Comparison of ENCODE assay signal across 1 cellular context in genomic region chr7:69365588-69366241, GRCh38.
TF ChIP-seq lines count a peak whose summit lies in the region.

No MANE protein-coding gene starts in this region.

TF ChIP-seq in HEK293, 187 proteins besides CTCF, POLR2A, EP300 and RAD21 (continued from another document and continues in another):
- TF ChIP-seq ZNF398 (tag by site-specific recombination; IDR thresholded peaks at IDR 0.05) = no peak
- TF ChIP-seq ZBTB6 (tag by site-specific recombination; IDR thresholded peaks at IDR 0.05) = no peak
- no peak for TF ChIP-seq RBAK (tag by site-specific recombination; IDR thresholded peaks at IDR 0.05)
- peak; percentile 43; the same call in 1 of the 2 replicates for TF ChIP-seq ZNF664 (tag by site-specific recombination; IDR thresholded peaks at IDR 0.05)
- TF ChIP-seq ZNF692 (tag by site-specific recombination; IDR thresholded peaks at IDR 0.05) = no peak
- no peak for TF ChIP-seq ZNF777 (tag by site-specific recombination; IDR thresholded peaks at IDR 0.05; ENCODE audit: borderline replicate concordance)
- TF ChIP-seq ZNF426 (tag by site-specific recombination; IDR thresholded peaks at IDR 0.05) = no peak
- 0 out of 2 replicates have a peak, but pooled peaks have one; percentile 47 for TF ChIP-seq KLF7 (tag by site-specific recombination; IDR thresholded peaks at IDR 0.05; ENCODE audit: borderline replicate concordance)
- TF ChIP-seq ZNF174 (tag by site-specific recombination; IDR thresholded peaks at IDR 0.05) = no peak
- 0 out of 2 replicates have a peak, but pooled peaks have one; percentile 22 for TF ChIP-seq ZNF324 (tag by site-specific recombination; IDR thresholded peaks at IDR 0.05)
- peak; percentile 80 for TF ChIP-seq ZEB2 (tag by site-specific recombination; IDR thresholded peaks at IDR 0.05)
- no peak for TF ChIP-seq ZNF529 (tag by site-specific recombination; IDR thresholded peaks at IDR 0.05; ENCODE audit: insufficient replicate concordance)
- no peak for TF ChIP-seq BCL11B (tag by site-specific recombination; IDR thresholded peaks at IDR 0.05; ENCODE audit: low read depth)
- no peak for TF ChIP-seq ZNF311 (tag by site-specific recombination; IDR thresholded peaks at IDR 0.05; ENCODE audit: borderline replicate concordance)
- TF ChIP-seq ZFP69B (tag by site-specific recombination; IDR thresholded peaks at IDR 0.05) = no peak
- TF ChIP-seq GLI2 (tag by site-specific recombination; IDR thresholded peaks at IDR 0.05; ENCODE audit: borderline replicate concordance, low read depth) = no peak
- no peak for TF ChIP-seq ZNF830 (tag by site-specific recombination; IDR thresholded peaks at IDR 0.05; ENCODE audit: low read depth)
- TF ChIP-seq ZNF558 (tag by site-specific recombination; IDR thresholded peaks at IDR 0.05) = 0 out of 2 replicates have a peak, but pooled peaks have one; percentile 54
- no peak for TF ChIP-seq BCL6B (tag by site-specific recombination; IDR thresholded peaks at IDR 0.05)
- no peak for TF ChIP-seq ZNF280C (tag by site-specific recombination; IDR thresholded peaks at IDR 0.05)
- TF ChIP-seq OSR2 (tag by site-specific recombination; IDR thresholded peaks at IDR 0.05) = peak; percentile 83
- no peak for TF ChIP-seq ZNF18 (tag by site-specific recombination; IDR thresholded peaks at IDR 0.05)
- TF ChIP-seq AEBP2 (tag by site-specific recombination; IDR thresholded peaks at IDR 0.05; ENCODE audit: borderline replicate concordance) = no peak
- no peak for TF ChIP-seq ZNF114 (tag by site-specific recombination; IDR thresholded peaks at IDR 0.05)
- TF ChIP-seq ZSCAN5A (tag by site-specific recombination; IDR thresholded peaks at IDR 0.05) = no peak
- TF ChIP-seq ZSCAN23 (tag by site-specific recombination; IDR thresholded peaks at IDR 0.05) = no peak
- no peak for TF ChIP-seq ZNF785 (tag by site-specific recombination; IDR thresholded peaks at IDR 0.05)
- TF ChIP-seq ZNF843 (tag by site-specific recombination; IDR thresholded peaks at IDR 0.05) = peak; percentile 72; the same call in 1 of the 2 replicates
- no peak for TF ChIP-seq ZNF624 (tag by site-specific recombination; IDR thresholded peaks at IDR 0.05)
- peak; percentile 77 for TF ChIP-seq ZBTB21 (tag by site-specific recombination; IDR thresholded peaks at IDR 0.05)
- peak; percentile 29; the same call in 1 of the 2 replicates for TF ChIP-seq PRDM6 (tag by site-specific recombination; IDR thresholded peaks at IDR 0.05)
- no peak for TF ChIP-seq ZNF202 (tag by site-specific recombination; IDR thresholded peaks at IDR 0.05; ENCODE audit: borderline replicate concordance)
- TF ChIP-seq FEZF1 (tag by site-specific recombination; IDR thresholded peaks at IDR 0.05) = no peak
- TF ChIP-seq ZNF549 (tag by site-specific recombination; IDR thresholded peaks at IDR 0.05) = no peak
- no peak for TF ChIP-seq ZNF423 (tag by site-specific recombination; IDR thresholded peaks at IDR 0.05)
- TF ChIP-seq ZNF394 (tag by site-specific recombination; IDR thresholded peaks at IDR 0.05; ENCODE audit: borderline replicate concordance) = no peak
- TF ChIP-seq ZIC2 (tag by site-specific recombination; IDR thresholded peaks at IDR 0.05) = no peak
- TF ChIP-seq ZNF560 (tag by site-specific recombination; IDR thresholded peaks at IDR 0.05; ENCODE audit: borderline replicate concordance) = no peak
- no peak for TF ChIP-seq HIC1 (tag by site-specific recombination; IDR thresholded peaks at IDR 0.05)
- TF ChIP-seq ZNF10 (tag by site-specific recombination; IDR thresholded peaks at IDR 0.05) = no peak
- no peak for TF ChIP-seq SP2 (tag by site-specific recombination; IDR thresholded peaks at IDR 0.05)
- TF ChIP-seq ZNF274 (IDR thresholded peaks at IDR 0.05; ENCODE audit: low read length) = no peak
- TF ChIP-seq ZNF274 (tag by site-specific recombination; IDR thresholded peaks at IDR 0.05; ENCODE audit: borderline replicate concordance) = no peak
- TF ChIP-seq ZNF629 (tag by site-specific recombination; IDR thresholded peaks at IDR 0.05) = peak; percentile 85
- no peak; the same call in 1 of the 2 replicates for TF ChIP-seq ZNF335 (tag by site-specific recombination; conservative IDR thresholded peaks at IDR 0.05)
- no peak for TF ChIP-seq ZNF391 (tag by site-specific recombination; IDR thresholded peaks at IDR 0.05; ENCODE audit: borderline replicate concordance, low read depth)
- TF ChIP-seq ZNF514 (tag by site-specific recombination; IDR thresholded peaks at IDR 0.05) = no peak
